1 cellular context compared by ENCODE assay signal in genomic region chr2:24816884-24817283, GRCh38.
TF ChIP-seq lines count a peak whose summit lies in the region.

No MANE protein-coding gene starts in this region.

TF ChIP-seq in K562, 482 proteins besides CTCF, POLR2A, EP300 and RAD21 (continued from another document):
- TF ChIP-seq, protein P1, sequence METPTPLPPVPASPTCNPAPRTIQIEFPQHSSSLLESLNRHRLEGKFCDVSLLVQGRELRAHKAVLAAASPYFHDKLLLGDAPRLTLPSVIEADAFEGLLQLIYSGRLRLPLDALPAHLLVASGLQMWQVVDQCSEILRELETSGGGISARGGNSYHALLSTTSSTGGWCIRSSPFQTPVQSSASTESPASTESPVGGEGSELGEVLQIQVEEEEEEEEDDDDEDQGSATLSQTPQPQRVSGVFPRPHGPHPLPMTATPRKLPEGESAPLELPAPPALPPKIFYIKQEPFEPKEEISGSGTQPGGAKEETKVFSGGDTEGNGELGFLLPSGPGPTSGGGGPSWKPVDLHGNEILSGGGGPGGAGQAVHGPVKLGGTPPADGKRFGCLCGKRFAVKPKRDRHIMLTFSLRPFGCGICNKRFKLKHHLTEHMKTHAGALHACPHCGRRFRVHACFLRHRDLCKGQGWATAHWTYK (CRISPR knock-in tag; IDR thresholded peaks at IDR 0.05): no peak
- TF ChIP-seq, protein P2, sequence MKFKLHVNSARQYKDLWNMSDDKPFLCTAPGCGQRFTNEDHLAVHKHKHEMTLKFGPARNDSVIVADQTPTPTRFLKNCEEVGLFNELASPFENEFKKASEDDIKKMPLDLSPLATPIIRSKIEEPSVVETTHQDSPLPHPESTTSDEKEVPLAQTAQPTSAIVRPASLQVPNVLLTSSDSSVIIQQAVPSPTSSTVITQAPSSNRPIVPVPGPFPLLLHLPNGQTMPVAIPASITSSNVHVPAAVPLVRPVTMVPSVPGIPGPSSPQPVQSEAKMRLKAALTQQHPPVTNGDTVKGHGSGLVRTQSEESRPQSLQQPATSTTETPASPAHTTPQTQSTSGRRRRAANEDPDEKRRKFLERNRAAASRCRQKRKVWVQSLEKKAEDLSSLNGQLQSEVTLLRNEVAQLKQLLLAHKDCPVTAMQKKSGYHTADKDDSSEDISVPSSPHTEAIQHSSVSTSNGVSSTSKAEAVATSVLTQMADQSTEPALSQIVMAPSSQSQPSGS (CRISPR knock-in tag; IDR thresholded peaks at IDR 0.05): no peak
- TF ChIP-seq GABPB1 (CRISPR knock-in tag; IDR thresholded peaks at IDR 0.05) (no peak), SAFB2 (IDR thresholded peaks at IDR 0.05; ENCODE audit: borderline replicate concordance, low read depth, low read length, severe bottlenecking) (no peak), ZNF140 (CRISPR knock-in tag; IDR thresholded peaks at IDR 0.05) (no peak), JUND (IDR thresholded peaks at IDR 0.05; ENCODE audit: borderline replicate concordance, low read depth, low read length) (peak; percentile 86), JUND (tag; IDR thresholded peaks at IDR 0.05; ENCODE audit: borderline replicate concordance, low read depth, low read length) (peak; percentile 79; the same call in 2 of the 3 replicates), SLC30A9 (CRISPR knock-in tag; IDR thresholded peaks at IDR 0.05) (no peak), SNIP1 (IDR thresholded peaks at IDR 0.05; ENCODE audit: low read depth) (no peak), NR2C2 (CRISPR knock-in tag; IDR thresholded peaks at IDR 0.05) (no peak), NR2C2 (tag; IDR thresholded peaks at IDR 0.05) (peak; percentile 69), ZNF354B (CRISPR knock-in tag; IDR thresholded peaks at IDR 0.05) (no peak)
